11 cellular contexts compared by ENCODE assay signal in genomic region chr20:31607640-31608255, GRCh38. TPM values are rescaled to one million over a fixed set of nuclear protein-coding genes. Genes with fewer than 3 reads are reported as not detected.
DNase-seq lines count a peak whose midpoint lies in the region; ATAC-seq and TF ChIP-seq lines count a peak whose summit lies in the region.
"Had no signal": no experiment of that assay in that cellular context is flagged by ENCODE, and none has a peak within 500 bp of the region (broad histone marks: within the 10 kb centered on the region; RNA-seq: fewer than 3 reads in every experiment).

No MANE protein-coding gene starts in this region.

- WGBS in gastroesophageal sphincter (ENCODE audit: low coverage in 1 of 2), 2 donors = 34 to 43% methylated on average over 6 to 8 of the region's 9 CpGs

- no peaks in the 10 kb centered on the region for H3K9me2 ChIP-seq in GM23338 (ENCODE audit: insufficient read depth)

- H3K36me3 ChIP-seq in GM23338 (ENCODE audit: insufficient read depth) = no peaks in the 10 kb centered on the region
- H3K36me3 ChIP-seq in SJCRH30 = peaks cover 4% of the 10 kb centered on the region; the same call in 1 of the 2 replicates
- H3K36me3 ChIP-seq in gastroesophageal sphincter = no peaks in the 10 kb centered on the region

- peaks cover 13% of the 10 kb centered on the region for H3K36me3 Mint-ChIP-seq in GM23338 (ENCODE audit: low read depth)

- H2AFZ ChIP-seq in GM23338 = no peak overlapping the region

- TF ChIP-seq POLR2A in gastroesophageal sphincter (IDR thresholded peaks at IDR 0.05) = no peak

- H3K9me3 Mint-ChIP-seq in GM23338 = peaks cover 2% of the 10 kb centered on the region; the same call in 1 of the 3 replicates
- H3K9me3 Mint-ChIP-seq: activated B cell treated with CpG ODN at 0.5 μM for 24 hours had no signal

- no peaks in the 10 kb centered on the region for H4K20me1 ChIP-seq in GM23338 (replicated peaks; ENCODE audit: insufficient read depth)

- H3K27me3 Mint-ChIP-seq in GM23338 (ENCODE audit: insufficient read depth, low read depth, poor library complexity) = peaks cover 72% of the 10 kb centered on the region

- TF ChIP-seq CTCF in GM23338 (conservative IDR thresholded peaks at IDR 0.05; ENCODE audit: low read depth in 2 of 2) (no peak), gastroesophageal sphincter (IDR thresholded peaks at IDR 0.05) (no peak)

- H3K4me3 Mint-ChIP-seq in GM23338 = peak overlapping the region; percentile 89
- H3K4me3 Mint-ChIP-seq: activated B cell treated with CpG ODN at 0.5 μM for 24 hours had no signal

- H3K27me3 ChIP-seq in GM23338 (ENCODE audit: insufficient read depth) (no peaks in the 10 kb centered on the region), SJCRH30 (no peaks in the 10 kb centered on the region), gastroesophageal sphincter (no peaks in the 10 kb centered on the region)

- H3K9me3 ChIP-seq in SJCRH30 (replicated peaks) = no peaks in the 10 kb centered on the region
- no peaks in the 10 kb centered on the region for H3K9me3 ChIP-seq in gastroesophageal sphincter

- H3K4me1 ChIP-seq in GM23338 (ENCODE audit: insufficient read depth) = peaks cover 52% of the 10 kb centered on the region
- peaks cover 30% of the 10 kb centered on the region for H3K4me1 ChIP-seq in SJCRH30
- peaks cover 0 to 89% (median 9%) of the 10 kb centered on the region in 3 donors for H3K4me1 ChIP-seq in gastroesophageal sphincter

- peaks cover 38% of the 10 kb centered on the region for H3F3A ChIP-seq in GM23338 (replicated peaks; ENCODE audit: low read depth)

- H3K27ac Mint-ChIP-seq in GM23338 = no peak overlapping the region
- H3K27ac Mint-ChIP-seq: activated B cell treated with CpG ODN at 0.5 μM for 24 hours had no signal

- H3K27ac ChIP-seq in GM23338 (ENCODE audit: low read depth) (peak overlapping the region; percentile 92), SJCRH30 (no peak overlapping the region; the same call in 1 of the 2 replicates), gastroesophageal sphincter (peak overlapping the region; percentile 6 to 98 (median 92))

- H3K4me3 ChIP-seq in GM23338 (peak overlapping the region; percentile 61), SJCRH30 (peak overlapping the region; percentile 74), gastroesophageal sphincter (peak overlapping the region in 1 of 2 donors; percentile 78), skeletal muscle cell (ENCODE audit: low read depth, low read length) (peak overlapping the region; percentile 97)

- no peak for ATAC-seq in GM23338
- no peak for ATAC-seq in gastroesophageal sphincter
- no peak for ATAC-seq in GM19351 (IDR thresholded peaks at IDR 0.05; ENCODE audit: unreplicated experiment)
- ATAC-seq in HG03378 (IDR thresholded peaks at IDR 0.05; ENCODE audit: unreplicated experiment) = no peak

- DNase-seq in GM23338 (ENCODE audit: low spot score) (no peak), SJCRH30 (no peak), skeletal muscle cell (ENCODE audit: low read depth) (no peak), D341Med (ENCODE audit: low spot score) (no peak), HuH-7 (ENCODE audit: low spot score) (no peak)
- DNase-seq: activated B cell treated with CpG ODN at 0.5 μM for 24 hours; effector CD8-positive, alpha-beta T cell; stimulated activated CD4-positive, alpha-beta T cell treated with anti-CD3 and anti-CD28 coated beads, Interleukin-1b, Interleukin-23, amount 100 ng/mL, for 48 hours had no signal

- H3K4me2 ChIP-seq in GM23338 = peak overlapping the region; percentile 76

- peaks cover 19% of the 10 kb centered on the region for H3K79me2 ChIP-seq in GM23338 (replicated peaks; ENCODE audit: insufficient read depth)

- TF ChIP-seq EP300 in gastroesophageal sphincter (IDR thresholded peaks at IDR 0.05) = no peak

- H3K4me1 Mint-ChIP-seq in GM23338 = peaks cover 44% of the 10 kb centered on the region

TF ChIP-seq in GM23338, 12 proteins besides CTCF, POLR2A, EP300 and RAD21 (continues in another document):
- TF ChIP-seq ZNF462 (CRISPR knock-in tag; IDR thresholded peaks at IDR 0.05) (no peak), ETS1 (IDR thresholded peaks at IDR 0.05) (no peak), EZH2 (IDR thresholded peaks at IDR 0.05; ENCODE audit: low read depth, unreplicated experiment) (no peak), STAT1 (IDR thresholded peaks at IDR 0.05; ENCODE audit: unreplicated experiment) (no peak)

RNA-seq across cellular contexts. Expression of gene ID1, which starts 2.7 kb away (rescaled TPM):
- 452 and 479 TPM in 2 replicates for total RNA-seq in GM23338 (2014; rRNA removed; shearing (Covaris generic))
- 221 and 224 TPM in 2 replicates for polyA plus RNA-seq in GM23338 (2016; fragmentation: Nextera tagmentation; extraction: Ambion mirVana)
- 71.6 and 73.9 TPM in 2 replicates for total RNA-seq in SJCRH30 (2014; rRNA removed; shearing (Covaris generic))
- total RNA-seq in gastroesophageal sphincter = 100 to 1,000 TPM; 221 to 714 (median 372) TPM

RNA-seq across cellular contexts. Expression of gene COX4I2, which starts 30.0 kb away (rescaled TPM):
- not detected in 2 replicates for total RNA-seq in GM23338 (2014; rRNA removed; shearing (Covaris generic))
- 0.63 and 1.1 TPM in 2 replicates for polyA plus RNA-seq in GM23338 (2016; fragmentation: Nextera tagmentation; extraction: Ambion mirVana)
- not detected in 2 replicates for total RNA-seq in SJCRH30 (2014; rRNA removed; shearing (Covaris generic))
- 10 to 100 TPM in 2 of 4 donors, 1 to 10 TPM in 1, not detected in 1; 4.6 to 40.9 (median 12.1) TPM for total RNA-seq in gastroesophageal sphincter
- total RNA-seq: activated B cell treated with CpG ODN at 0.5 μM for 24 hours had no signal
